ENCODE assay signal across 8 cellular contexts in genomic region chr17:7239091-7240027, GRCh38. TPM values are rescaled to one million over a fixed set of nuclear protein-coding genes. Genes with fewer than 3 reads are reported as not detected.
DNase-seq lines count a peak whose midpoint lies in the region; ATAC-seq and TF ChIP-seq lines count a peak whose summit lies in the region.

PHF23 (minus strand) TSS chr17:7239457; CDS start chr17:7239279, 178 bp downstream.

- H3K9ac ChIP-seq in HUES64 (ENCODE audit: low read depth, low read length) (peak within 1 kb of the TSS; percentile 84), OCI-LY1 (ENCODE audit: low read length) (peak within 1 kb of the TSS; percentile 100)

- no peaks in the 10 kb centered on the region for H3K9me2 ChIP-seq in OCI-LY1 (ENCODE audit: low read depth, low read length)

- H3K27ac ChIP-seq in HUES64 (ENCODE audit: low read depth, low read length), result peak within 1 kb of the TSS; percentile 76
- peak within 1 kb of the TSS; percentile 81 for H3K27ac ChIP-seq in OCI-LY1 (ENCODE audit: low read depth, low read length, poor library complexity, severe bottlenecking)

- H3K4me1 ChIP-seq in HUES64 (ENCODE audit: insufficient read depth, low read length) (peaks cover 20% of the 10 kb centered on the region), OCI-LY1 (ENCODE audit: insufficient read depth, low read length, severe bottlenecking) (peaks cover 57% of the 10 kb centered on the region)

- H4K20me1 ChIP-seq in OCI-LY1 (ENCODE audit: insufficient read depth, low read length), result no peaks in the 10 kb centered on the region

- H3F3A ChIP-seq in OCI-LY1 (ENCODE audit: insufficient read depth, low read length), result 0 out of 2 replicates have a peak, but pooled peaks cover 10% of the 10 kb centered on the region

- DNase-seq in COLO668 (lab: John Stamatoyannopoulos, UW; ENCODE audit: unreplicated experiment) (peak; percentile 96), mesenteric fat pad (ENCODE audit: low spot score) (peak; percentile 99)
- DNase-seq in activated CD8-positive, alpha-beta memory T cell treated with anti-CD3 and anti-CD28 coated beads, Interleukin-2, amount 50 U/mL, for 4 hours, result peak; percentile 96
- DNase-seq in stimulated activated CD8-positive, alpha-beta memory T cell treated with anti-CD3 and anti-CD28 coated beads, Interleukin-15, amount 100 ng/mL, for 24 hours (ENCODE audit: low read depth), result peak; percentile 91

- H3K9me3 ChIP-seq in HUES64 (ENCODE audit: insufficient read depth, low read depth, low read length) (no peaks in the 10 kb centered on the region), OCI-LY1 (ENCODE audit: low read length) (no peaks in the 10 kb centered on the region)

- H3K4me3 ChIP-seq in HUES64 (ENCODE audit: low read length), result peak within 1 kb of the TSS; percentile 80
- H3K4me3 ChIP-seq in OCI-LY1 (ENCODE audit: low read depth, low read length, poor library complexity, severe bottlenecking), result peak within 1 kb of the TSS; percentile 98

- no peak within 1 kb of the TSS for H2AFZ ChIP-seq in OCI-LY1 (ENCODE audit: low read length)

- H3K4me2 ChIP-seq in OCI-LY1 (ENCODE audit: low read length), result peak within 1 kb of the TSS; percentile 94

- ATAC-seq in GM21390 (IDR thresholded peaks at IDR 0.05; ENCODE audit: unreplicated experiment), result peak; percentile 41

- no peak for TF ChIP-seq CTCF in OCI-LY1 (IDR thresholded peaks at IDR 0.05; ENCODE audit: low read length)

- H3K79me2 ChIP-seq in OCI-LY1 (ENCODE audit: insufficient read depth, low read length), result peaks cover 7% of the 10 kb centered on the region; the same call in 1 of the 2 replicates

- peaks cover 44% of the 10 kb centered on the region for H3K36me3 ChIP-seq in HUES64 (ENCODE audit: insufficient read depth, low read length)
- H3K36me3 ChIP-seq in OCI-LY1 (ENCODE audit: insufficient read depth, low read length), result peaks cover 54% of the 10 kb centered on the region

- WGBS in HUES64, result under 1% methylated on average over 68 of the region's 72 CpGs

- in situ Hi-C loops in endometrial microvascular endothelial cells (cut with HindIII; ENCODE audit: inconsistent ontology term, low pct_unique_long_range_greater_than_20kb, low sequenced_read_pairs), result no loop called here

- no peaks in the 10 kb centered on the region for H3K27me3 ChIP-seq in HUES64 (ENCODE audit: insufficient read depth, low read length)
- H3K27me3 ChIP-seq in OCI-LY1 (ENCODE audit: insufficient read depth, low read length), result no peaks in the 10 kb centered on the region

RNA-seq across cellular contexts. Expression of gene PHF23, which starts in this region (rescaled TPM):
- polyA plus RNA-seq in HUES64 (2013, experiment 1 of 2), result 62.5 TPM
- polyA plus RNA-seq in HUES64 (2013, experiment 2 of 2), result 63.0 TPM
- total RNA-seq in endometrial microvascular endothelial cells (ENCODE audit: inconsistent ontology term) (65.3 TPM), mesenteric fat pad (47.4 TPM)

Comparison
In these comparisons a context has a peak if more than half of its experiments do, and no peak if none do; other contexts are left out.
1. Peak in every context shown above with its lines: DNase-seq, ATAC-seq, H3K4me3 ChIP-seq and H3K27ac ChIP-seq.